13 cellular contexts compared by ENCODE assay signal in genomic region chr2:8538951-8539621, GRCh38.
DNase-seq lines count a peak whose midpoint lies in the region; ATAC-seq and TF ChIP-seq lines count a peak whose summit lies in the region.
"Had no signal": no experiment of that assay in that cellular context is flagged by ENCODE, and none has a peak within 500 bp of the region (broad histone marks: within the 10 kb centered on the region; RNA-seq: fewer than 3 reads in every experiment).

No MANE protein-coding gene starts in this region.

- H3K4me3 ChIP-seq in OCI-LY7 (ENCODE audit: low read depth, low read length, poor library complexity, severe bottlenecking): no peak overlapping the region
- H3K4me3 ChIP-seq in stomach: no peak overlapping the region
- H3K4me3 ChIP-seq: sigmoid colon had no signal

- ATAC-seq in left colon (peak; percentile 66), GM21515 (IDR thresholded peaks at IDR 0.05; ENCODE audit: unreplicated experiment) (no peak)
- ATAC-seq: naive thymus-derived CD8-positive, alpha-beta T cell; stimulated activated naive CD8-positive, alpha-beta T cell treated with anti-CD3 and anti-CD28 coated beads, Interleukin-15, amount 100 ng/mL, for 72 hours had no signal

- H3K27ac ChIP-seq in OCI-LY7 (ENCODE audit: low read depth, low read length, poor library complexity, severe bottlenecking) (no peak overlapping the region), stomach (peak overlapping the region in 2 of 5 donors; percentile 60 to 61)

- TF ChIP-seq CTCF in OCI-LY7 (conservative IDR thresholded peaks at IDR 0.05; ENCODE audit: low read length) (no peak), stomach (IDR thresholded peaks at IDR 0.05) (no peak)

- no peak overlapping the region for H2AFZ ChIP-seq in OCI-LY7 (ENCODE audit: low read length)

- H4K20me1 ChIP-seq in OCI-LY7 (ENCODE audit: insufficient read depth, low read length): no peaks in the 10 kb centered on the region

- no TSS peak for BruUV-seq in OCI-LY7 (replicated peaks; lab: Mats Ljungman, UMichigan)

- POLR2A ChIA-PET in OCI-LY7 (lab: Charles Lee): interaction anchor here (1.0 to 4.1 kb wide), 13 partner anchors 10 to 148 kb away, joined by 3 to 39 read pairs (median 7); partner anchors contain the start of gene ID2

- H3K27me3 ChIP-seq in stomach: no peaks in the 10 kb centered on the region
- H3K27me3 ChIP-seq: sigmoid colon had no signal

- TF ChIP-seq EP300 in stomach (IDR thresholded peaks at IDR 0.05): no peak

- CTCF ChIA-PET in OCI-LY7 (lab: Charles Lee; ENCODE audit: unreplicated experiment): no interaction called here

- H3K79me2 ChIP-seq in OCI-LY7 (ENCODE audit: insufficient read depth, low read depth, low read length): no peaks in the 10 kb centered on the region; the same call in 1 of the 2 replicates

- no peak for TF ChIP-seq POLR2A in stomach (IDR thresholded peaks at IDR 0.05)

- peak; percentile 48 for DNase-seq in activated CD8-positive, alpha-beta memory T cell treated with anti-CD3 and anti-CD28 coated beads, Interleukin-2, amount 50 U/mL, for 48 hours
- no peak for DNase-seq in activated CD8-positive, alpha-beta memory T cell treated with anti-CD3 and anti-CD28 coated beads for 24 hours
- no peak for DNase-seq in OCI-LY7 (ENCODE audit: low spot score)
- peak in 1 of 2 donors; percentile 57 for DNase-seq in left colon
- DNase-seq in stomach: peak; percentile 23
- DNase-seq in nucleus accumbens (lab: John Stamatoyannopoulos, UW): no peak
- no peak for DNase-seq in NCI-H510A treated with DMSO at 0.1 percent for 48 hours (lab: John Stamatoyannopoulos, UW)
- DNase-seq: activated CD4-positive, alpha-beta T cell treated with anti-CD3 and anti-CD28 coated beads, Interleukin-2, amount 50 U/mL, for 1 hour; NCI-H446 treated with DMSO at 0.1 percent for 48 hours; sigmoid colon; stimulated activated naive CD8-positive, alpha-beta T cell treated with anti-CD3 and anti-CD28 coated beads, Interleukin-15, amount 100 ng/mL, for 72 hours had no signal

- H3K9me3 ChIP-seq in OCI-LY7 (ENCODE audit: low read length): no peaks in the 10 kb centered on the region
- no peaks in the 10 kb centered on the region for H3K9me3 ChIP-seq in stomach
- H3K9me3 ChIP-seq: sigmoid colon had no signal

- peaks cover 23% of the 10 kb centered on the region for H3K36me3 ChIP-seq in OCI-LY7 (ENCODE audit: insufficient read depth, low read length)
- H3K36me3 ChIP-seq in stomach: no peaks in the 10 kb centered on the region
- H3K36me3 ChIP-seq: sigmoid colon had no signal

- peak overlapping the region; percentile 85 for H3K4me2 ChIP-seq in OCI-LY7 (ENCODE audit: low read length)

- intact Hi-C loops in OCI-LY7 (cut with micrococcal nuclease; ENCODE audit: unreplicated experiment): no loop called here
- intact Hi-C loops in left colon (cut with DNase I, micrococcal nuclease): no loop called here
- intact Hi-C loops in stomach (cut with DNase I; ENCODE audit: low total_unique reads): no loop called here

- no peaks in the 10 kb centered on the region for H3K9me2 ChIP-seq in OCI-LY7 (ENCODE audit: insufficient read depth, low read length)

- WGBS in stomach, 5 donors: 84 to 89% (median 85%) methylated on average over 12 to 14 of the region's 14 CpGs

- H3K4me1 ChIP-seq in OCI-LY7 (ENCODE audit: insufficient read depth, low read length, poor library complexity, severe bottlenecking): peaks cover 100% of the 10 kb centered on the region
- H3K4me1 ChIP-seq in stomach: peaks cover 33 to 75% (median 50%) of the 10 kb centered on the region in 4 donors

Comparison
In these comparisons a context has a peak if more than half of its experiments do, and no peak if none do; other contexts are left out.
1. DNase-seq: peak in activated CD8-positive, alpha-beta memory T cell treated with anti-CD3 and anti-CD28 coated beads, Interleukin-2, amount 50 U/mL, for 48 hours (single experiment) and stomach (single experiment); none in activated CD8-positive, alpha-beta memory T cell treated with anti-CD3 and anti-CD28 coated beads for 24 hours (single experiment), OCI-LY7 (single experiment), nucleus accumbens (0 of 56) and NCI-H510A treated with DMSO at 0.1 percent for 48 hours (single experiment).